20 cellular contexts compared by ENCODE assay signal in genomic region chr6:157707576-157707975, GRCh38.
"Had no signal": no experiment of that assay in that cellular context is flagged by ENCODE, and none has a peak within 500 bp of the region (broad histone marks: within the 10 kb centered on the region; RNA-seq: fewer than 3 reads in every experiment).

No MANE protein-coding gene starts in this region.

- H3K4me3 ChIP-seq: ascending aorta, body of pancreas, SJCRH30 had no signal

- H3K4me1 ChIP-seq: ascending aorta, body of pancreas had no signal

- FAIRE-seq: bronchial epithelial cell had no signal

- H3K9me3 ChIP-seq: ascending aorta, body of pancreas, SK-N-SH had no signal

- ATAC-seq: activated CD4-positive, alpha-beta T cell treated with anti-CD3 and anti-CD28 coated beads for 36 hours; body of pancreas; Panc1 had no signal

- H3K9me2 ChIP-seq: SK-N-SH had no signal

- H3K9ac ChIP-seq: SK-N-SH had no signal

- DNase-seq: activated CD4-positive, alpha-beta memory T cell treated with anti-CD3 and anti-CD28 coated beads, Interleukin-2, amount 10 ng/mL, durations not matched to agents 7 days and 5 days; activated CD4-positive, alpha-beta T cell treated with anti-CD3 and anti-CD28 coated beads for 36 hours; activated CD4-positive, alpha-beta T cell treated with anti-CD3 and anti-CD28 coated beads, Interleukin-2, amount 50 U/mL, for 1 hour; activated naive CD4-positive, alpha-beta T cell treated with anti-CD3 and anti-CD28 coated beads, Interleukin-2, amount 50 U/mL, for 16 hours; activated T-cell treated with anti-CD3 and anti-CD28 coated beads for 4 hours; amniotic stem cell; body of pancreas; NCI-H1092; NCI-H1930; NCI-H2171 treated with DMSO at 0.1 percent for 48 hours; NCI-H226; NCI-H526; NCI-H82; SJCRH30; SK-N-SH; T-helper 1 cell had no signal

- H3K27me3 ChIP-seq: ascending aorta, body of pancreas, SJCRH30 had no signal

- H3K4me2 ChIP-seq: SK-N-SH had no signal

- H3K27ac ChIP-seq: ascending aorta, body of pancreas, SJCRH30, VCaP had no signal

- H3K36me3 ChIP-seq: ascending aorta, SJCRH30 had no signal
